26 cellular contexts compared by ENCODE assay signal in genomic region chr2:174161490-174161889, GRCh38.
"Had no signal": no experiment of that assay in that cellular context is flagged by ENCODE, and none has a peak within 500 bp of the region (broad histone marks: within the 10 kb centered on the region; RNA-seq: fewer than 3 reads in every experiment).

No MANE protein-coding gene starts in this region.

- H3K27me3 ChIP-seq: neural progenitor cell, ovary, right lobe of liver, sigmoid colon, suprapubic skin, testis, tibial artery, transverse colon, upper lobe of right lung, uterus had no signal

- H3K4me3 ChIP-seq: neural progenitor cell, ovary, psoas muscle, right lobe of liver, sigmoid colon, suprapubic skin, testis, tibial artery, transverse colon, upper lobe of right lung, uterus had no signal

- H3K27ac ChIP-seq: neural progenitor cell, ovary, parathyroid adenoma, psoas muscle, right lobe of liver, sigmoid colon, suprapubic skin, testis, tibial artery, transverse colon, upper lobe of right lung, uterus had no signal

- H3K9me3 ChIP-seq: ovary, psoas muscle, right lobe of liver, suprapubic skin, testis, tibial artery, transverse colon, upper lobe of right lung, uterus had no signal

- ATAC-seq: natural killer cell; psoas muscle; right cardiac atrium; right lobe of liver; stimulated activated memory B cell treated with anti-CD40 and anti-IgM and Interleukin-4, amounts not matched to agents 10 μg/mL and 1 μg/mL and 100 μg/mL, for 72 hours; stimulated activated naive CD8-positive, alpha-beta T cell treated with anti-CD3 and anti-CD28 coated beads, Interleukin-15, amount 100 ng/mL, for 72 hours; stimulated activated naive CD8-positive, alpha-beta T cell treated with anti-CD3 and anti-CD28 coated beads, Interleukin-15, Interleukin-2, amounts not matched to agents 100 U/mL and 50 U/mL, for 24 hours; upper lobe of right lung had no signal

- FAIRE-seq: small intestine had no signal

- H3K9ac ChIP-seq: neural progenitor cell, parathyroid adenoma had no signal

- H3K4me1 ChIP-seq: neural progenitor cell, right lobe of liver, sigmoid colon, testis, tibial artery, transverse colon, upper lobe of right lung, uterus had no signal

- DNase-seq: natural killer cell; occipital lobe; ovary; posterior cingulate gyrus; psoas muscle; right cardiac atrium; right lobe of liver; sigmoid colon; small intestine; stimulated activated CD4-positive, alpha-beta T cell treated with anti-CD3 and anti-CD28 coated beads, Interleukin-15, amount 100 ng/mL, for 24 hours; stimulated activated CD4-positive, alpha-beta T cell treated with anti-CD3 and anti-CD28 coated beads, Interleukin-4, amount 100 ng/mL, for 1 hour; stimulated activated CD4-positive, alpha-beta T cell treated with anti-CD3 and anti-CD28 coated beads, Interleukin-4, amount 100 ng/mL, for 4 hours; stimulated activated CD8-positive, alpha-beta memory T cell treated with anti-CD3 and anti-CD28 coated beads, Interleukin-4, amount 100 ng/mL, for 48 hours; stimulated activated naive CD4-positive, alpha-beta T cell; stimulated activated naive CD8-positive, alpha-beta T cell treated with anti-CD3 and anti-CD28 coated beads, Interleukin-15, amount 100 ng/mL, for 72 hours; stimulated activated naive CD8-positive, alpha-beta T cell treated with anti-CD3 and anti-CD28 coated beads, Interleukin-15, Interleukin-2, amounts not matched to agents 100 U/mL and 50 U/mL, for 24 hours; substantia nigra; testis; tibial artery; transverse colon; upper lobe of right lung; uterus had no signal

- H3K36me3 ChIP-seq: ovary, right lobe of liver, sigmoid colon, suprapubic skin, tibial artery, transverse colon, upper lobe of right lung, uterus had no signal

- H2AFZ ChIP-seq: neural progenitor cell, parathyroid adenoma had no signal

- H3K4me2 ChIP-seq: neural progenitor cell had no signal
